ENCODE assay signal across 8 cellular contexts in genomic region chr6:69917834-69918233, GRCh38. TPM values are rescaled to one million over a fixed set of nuclear protein-coding genes. Genes with fewer than 3 reads are reported as not detected.
A peak's percentile ranks its signal among the peaks of the same experiment; 100 is the strongest.
DNase-seq lines count a peak whose midpoint lies in the region; ATAC-seq lines count a peak whose summit lies in the region.

No MANE protein-coding gene starts in this region.

- in situ Hi-C loops in GM23248 (cut with MboI), result no loop called here

- H3K27me3 ChIP-seq in GM23248 (replicated peaks; ENCODE audit: insufficient read depth), result no peaks in the 10 kb centered on the region

- H3K36me3 ChIP-seq in GM23248 (ENCODE audit: low read depth), result no peaks in the 10 kb centered on the region

- peak overlapping the region; percentile 11; the same call in 1 of the 2 replicates for H3K9ac ChIP-seq in GM23248

- H3K4me1 ChIP-seq in GM23248 (ENCODE audit: insufficient read depth), result peaks cover 13% of the 10 kb centered on the region

- WGBS in GM23248 (ENCODE audit: low coverage in 1 of 2, low lambda C conversion rate in 2 of 2, missing lambda C conversion rate in 2 of 2), 2 experiments, result 0 to 3% methylated on average over 1 of the region's 1 CpG

- no peak overlapping the region for H3K4me3 ChIP-seq in GM23248

- H3K9me3 ChIP-seq in GM23248 (ENCODE audit: low read depth), result no peaks in the 10 kb centered on the region

- peak overlapping the region; percentile 67 for H3K27ac ChIP-seq in GM23248

- H3K79me2 ChIP-seq in GM23248 (ENCODE audit: insufficient read depth), result no peaks in the 10 kb centered on the region

- H3F3A ChIP-seq in GM23248 (ENCODE audit: insufficient read depth), result peaks cover 20% of the 10 kb centered on the region

- H3K4me2 ChIP-seq in GM23248 (ENCODE audit: unreplicated experiment), result peak overlapping the region; percentile 29

- DNase-seq in EL (peak; percentile 44), GM23248 (peak; percentile 87), OCI-M1 (lab: John Stamatoyannopoulos, UW) (peak; percentile 59), islet precursor cell (peak; percentile 94), LoVo (ENCODE audit: low spot score) (no peak), NCI-H2196 (lab: John Stamatoyannopoulos, UW; ENCODE audit: unreplicated experiment) (no peak), NCI-H226 (no peak)

- H4K20me1 ChIP-seq in GM23248 (ENCODE audit: insufficient read depth), result no peaks in the 10 kb centered on the region

- no peak for ATAC-seq in HG02588 (IDR thresholded peaks at IDR 0.05; ENCODE audit: unreplicated experiment)

- peak overlapping the region; percentile 63 for H2AFZ ChIP-seq in GM23248

- H3K9me2 ChIP-seq in GM23248 (ENCODE audit: insufficient read depth), result no peaks in the 10 kb centered on the region

RNA-seq across cellular contexts. Expression of gene COL19A1, which starts 51.5 kb away (rescaled TPM):
- total RNA-seq in GM23248 (2014; rRNA removed; shearing (Covaris generic)), result not detected in 2 replicates
- polyA plus RNA-seq in GM23248 (2016; fragmentation: Nextera tagmentation; extraction: Ambion mirVana), result not detected in 2 replicates

Comparison
In these comparisons a context has a peak if more than half of its experiments do, and no peak if none do; other contexts are left out.
1. DNase-seq: peak in EL (single experiment), GM23248 (single experiment), OCI-M1 (single experiment) and islet precursor cell (single experiment); none in LoVo (single experiment), NCI-H2196 (single experiment) and NCI-H226 (single experiment).